Comparison of ENCODE assay signal across 12 cellular contexts in genomic region chr19:4624301-4624700, GRCh38.
"Had no signal": no experiment of that assay in that cellular context is flagged by ENCODE, and none has a peak within 500 bp of the region (broad histone marks: within the 10 kb centered on the region; RNA-seq: fewer than 3 reads in every experiment).

No MANE protein-coding gene starts in this region.

- H3K36me3 Mint-ChIP-seq: brain; stimulated activated effector memory CD8-positive, alpha-beta T cell treated with anti-CD3 and anti-CD28 coated beads, Interleukin-12 subunit alpha, Interleukin-12 subunit beta, amount 100 ng/mL, for 72 hours had no signal

- H3K9me3 Mint-ChIP-seq: stimulated activated effector memory CD8-positive, alpha-beta T cell treated with anti-CD3 and anti-CD28 coated beads, Interleukin-12 subunit alpha, Interleukin-12 subunit beta, amount 100 ng/mL, for 72 hours had no signal

- H3K4me1 Mint-ChIP-seq: stimulated activated effector memory CD8-positive, alpha-beta T cell treated with anti-CD3 and anti-CD28 coated beads, Interleukin-12 subunit alpha, Interleukin-12 subunit beta, amount 100 ng/mL, for 72 hours had no signal

- ATAC-seq: lower lobe of right lung; right cardiac atrium; stimulated activated effector memory CD8-positive, alpha-beta T cell treated with anti-CD3 and anti-CD28 coated beads, Interleukin-12 subunit alpha, Interleukin-12 subunit beta, amount 100 ng/mL, for 72 hours had no signal

- H3K9me3 ChIP-seq: lower lobe of right lung, tibial artery had no signal

- H3K4me3 ChIP-seq: lower lobe of right lung, tibial artery had no signal

- H3K27me3 Mint-ChIP-seq: brain, progenitor cell of endocrine pancreas had no signal

- H3K27ac Mint-ChIP-seq: progenitor cell of endocrine pancreas; stimulated activated effector memory CD8-positive, alpha-beta T cell treated with anti-CD3 and anti-CD28 coated beads, Interleukin-12 subunit alpha, Interleukin-12 subunit beta, amount 100 ng/mL, for 72 hours had no signal

- H3K36me3 ChIP-seq: lower lobe of right lung, tibial artery had no signal

- DNase-seq: activated CD4-positive, alpha-beta T cell treated with anti-CD3 and anti-CD28 coated beads, Interleukin-2, amount 50 U/mL, for 1 hour; activated CD4-positive, CD25-positive, alpha-beta regulatory T cell; activated naive CD4-positive, alpha-beta T cell treated with anti-CD3 and anti-CD28 coated beads, Interleukin-2, amount 50 U/mL, for 16 hours; activated T-cell treated with anti-CD3 and anti-CD28 coated beads for 4 hours; cerebellar nuclear complex; lower lobe of right lung; midbrain; tibial artery had no signal

- H3K4me3 Mint-ChIP-seq: brain; stimulated activated effector memory CD8-positive, alpha-beta T cell treated with anti-CD3 and anti-CD28 coated beads, Interleukin-12 subunit alpha, Interleukin-12 subunit beta, amount 100 ng/mL, for 72 hours had no signal

- H3K27ac ChIP-seq: lower lobe of right lung, tibial artery had no signal

- H3K4me1 ChIP-seq: lower lobe of right lung, tibial artery had no signal
